ENCODE assay signal across 5 cellular contexts in genomic region chr3:163138258-163138657, GRCh38.
"Had no signal": no experiment of that assay in that cellular context is flagged by ENCODE, and none has a peak within 500 bp of the region (broad histone marks: within the 10 kb centered on the region; RNA-seq: fewer than 3 reads in every experiment).

No MANE protein-coding gene starts in this region.

- H3K27ac ChIP-seq: HL-60 had no signal

- H3K27ac Mint-ChIP-seq: IgD-negative memory B cell had no signal

- H3K4me3 Mint-ChIP-seq: IgD-negative memory B cell had no signal

- H3K4me3 ChIP-seq: K562 had no signal

- H3K27me3 Mint-ChIP-seq: IgD-negative memory B cell had no signal

- H3K4me1 Mint-ChIP-seq: IgD-negative memory B cell had no signal

- DNase-seq: IMR-90, KBM-7 had no signal
